1 cellular context compared by ENCODE assay signal in the genomic region with DNA sequence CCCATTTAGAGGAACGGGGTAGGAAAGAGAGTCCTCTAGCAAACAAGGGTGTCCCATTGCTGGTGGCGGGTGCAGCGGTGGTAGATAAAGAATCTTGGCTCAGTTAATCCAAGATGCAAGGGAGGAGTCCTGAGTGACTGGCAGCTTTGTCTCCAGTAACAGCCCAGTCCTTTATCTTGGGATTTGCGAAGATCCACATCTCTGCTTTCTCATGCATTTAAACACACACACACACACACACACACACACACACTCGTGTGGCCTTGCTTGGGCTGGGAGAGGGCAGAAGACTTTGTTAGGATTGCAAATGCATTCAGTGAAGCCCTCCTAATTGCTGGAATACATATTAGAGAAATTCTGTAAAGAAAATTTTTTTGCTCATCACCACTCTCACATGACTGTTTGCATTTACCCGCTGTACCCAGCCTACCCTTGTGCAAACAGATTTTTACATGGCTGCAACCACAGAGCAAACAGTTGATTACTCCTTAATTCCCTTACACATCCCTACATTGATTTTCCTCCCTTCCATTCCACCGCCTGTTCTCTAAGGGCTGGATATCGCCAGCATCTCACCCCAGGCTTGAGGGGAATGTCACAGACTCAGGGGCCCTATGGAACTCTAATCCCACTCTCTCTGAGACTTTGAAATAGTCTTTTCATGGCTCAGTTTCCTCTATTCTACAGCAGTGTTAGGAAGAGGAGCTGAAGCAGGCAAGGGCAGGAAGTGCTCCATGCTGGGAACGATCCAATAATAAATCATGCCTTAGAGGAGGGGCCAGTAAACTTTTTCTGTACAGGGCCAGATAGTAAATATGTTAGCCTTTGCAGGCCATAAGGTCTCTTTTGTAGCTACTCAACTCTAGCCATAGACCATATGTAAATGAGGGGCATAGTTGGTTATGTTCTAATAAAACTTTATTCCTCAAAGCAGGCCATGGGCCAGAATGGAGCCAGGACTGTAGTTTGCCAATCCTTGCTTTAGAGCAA.
TF ChIP-seq lines count a peak whose summit lies in the region.

No MANE protein-coding gene starts in this region.

TF ChIP-seq in K562, 482 proteins besides CTCF, POLR2A, EP300 and RAD21 (continues in another document):
- TF ChIP-seq XRCC3 (IDR thresholded peaks at IDR 0.05) (no peak), BMI1 (IDR thresholded peaks at IDR 0.05; ENCODE audit: low read length) (no peak), ZNF311 (CRISPR knock-in tag; IDR thresholded peaks at IDR 0.05) (no peak), ATF1 (CRISPR knock-in tag; IDR thresholded peaks at IDR 0.05) (no peak), ATF1 (tag; IDR thresholded peaks at IDR 0.05) (0 out of 2 replicates have a peak, but pooled peaks have one; percentile 30), KHSRP (IDR thresholded peaks at IDR 0.05) (no peak), SPI1 (IDR thresholded peaks at IDR 0.05; ENCODE audit: borderline replicate concordance, low read depth, low read length) (peak; percentile 47; the same call in 1 of the 2 replicates), SLC30A9 (CRISPR knock-in tag; IDR thresholded peaks at IDR 0.05) (no peak), SAFB (IDR thresholded peaks at IDR 0.05; ENCODE audit: borderline replicate concordance, low read depth, low read length) (no peak), MTA1 (IDR thresholded peaks at IDR 0.05; ENCODE audit: borderline replicate concordance) (peak; percentile 24; the same call in 1 of the 2 replicates), HDAC2 (IDR thresholded peaks at IDR 0.05) (0 out of 2 replicates have a peak, but pooled peaks have one; percentile 30), ZC3H8 (IDR thresholded peaks at IDR 0.05) (no peak), FOXK2 (conservative IDR thresholded peaks at IDR 0.05 in 1 of 2, IDR thresholded peaks at IDR 0.05 in 1 of 2; ENCODE audit: low read depth in 2 of 2) (0 out of 4 replicates have a peak, but pooled peaks of 1 of the 2 experiments have one; percentile 31), SOX6 (IDR thresholded peaks at IDR 0.05) (peak; percentile 21; the same call in 1 of the 2 replicates), FOSL1 (tag; conservative IDR thresholded peaks at IDR 0.05) (peak; percentile 51), RCOR1 (IDR thresholded peaks at IDR 0.05; ENCODE audit: borderline replicate concordance in 1 of 2, low read depth in 2 of 2, low read length in 2 of 2) (peak in 1 of 2 experiments; percentile 55; a peak in 2 of 4 replicates), ZNF12 (CRISPR knock-in tag; IDR thresholded peaks at IDR 0.05) (no peak), CBFA2T3 (IDR thresholded peaks at IDR 0.05) (no peak), KDM5B (IDR thresholded peaks at IDR 0.05; ENCODE audit: insufficient replicate concordance, low read depth, low read length) (no peak), U2AF1 (optimal IDR thresholded peaks at IDR 0.05; ENCODE audit: low read depth, low read length) (no peak), ZNF766 (CRISPR knock-in tag; conservative IDR thresholded peaks at IDR 0.05) (0 out of 2 replicates have a peak, but pooled peaks have one; percentile 16), ZNF263 (CRISPR knock-in tag; IDR thresholded peaks at IDR 0.05; ENCODE audit: borderline replicate concordance) (peak; percentile 31), DPF2 (IDR thresholded peaks at IDR 0.05) (peak; percentile 33; the same call in 1 of the 2 replicates), ZBTB1 (CRISPR knock-in tag; IDR thresholded peaks at IDR 0.05; ENCODE audit: borderline replicate concordance, low read depth) (no peak), TOE1 (IDR thresholded peaks at IDR 0.05; ENCODE audit: borderline replicate concordance) (0 out of 2 replicates have a peak, but pooled peaks have one; percentile 40), TOE1 (CRISPR knock-in tag; IDR thresholded peaks at IDR 0.05; ENCODE audit: borderline replicate concordance, low read depth) (no peak), NFIC (IDR thresholded peaks at IDR 0.05) (peak; percentile 71), MEIS2 (IDR thresholded peaks at IDR 0.05; ENCODE audit: partially characterized antibody) (peak; percentile 96)
- TF ChIP-seq, protein P1, sequence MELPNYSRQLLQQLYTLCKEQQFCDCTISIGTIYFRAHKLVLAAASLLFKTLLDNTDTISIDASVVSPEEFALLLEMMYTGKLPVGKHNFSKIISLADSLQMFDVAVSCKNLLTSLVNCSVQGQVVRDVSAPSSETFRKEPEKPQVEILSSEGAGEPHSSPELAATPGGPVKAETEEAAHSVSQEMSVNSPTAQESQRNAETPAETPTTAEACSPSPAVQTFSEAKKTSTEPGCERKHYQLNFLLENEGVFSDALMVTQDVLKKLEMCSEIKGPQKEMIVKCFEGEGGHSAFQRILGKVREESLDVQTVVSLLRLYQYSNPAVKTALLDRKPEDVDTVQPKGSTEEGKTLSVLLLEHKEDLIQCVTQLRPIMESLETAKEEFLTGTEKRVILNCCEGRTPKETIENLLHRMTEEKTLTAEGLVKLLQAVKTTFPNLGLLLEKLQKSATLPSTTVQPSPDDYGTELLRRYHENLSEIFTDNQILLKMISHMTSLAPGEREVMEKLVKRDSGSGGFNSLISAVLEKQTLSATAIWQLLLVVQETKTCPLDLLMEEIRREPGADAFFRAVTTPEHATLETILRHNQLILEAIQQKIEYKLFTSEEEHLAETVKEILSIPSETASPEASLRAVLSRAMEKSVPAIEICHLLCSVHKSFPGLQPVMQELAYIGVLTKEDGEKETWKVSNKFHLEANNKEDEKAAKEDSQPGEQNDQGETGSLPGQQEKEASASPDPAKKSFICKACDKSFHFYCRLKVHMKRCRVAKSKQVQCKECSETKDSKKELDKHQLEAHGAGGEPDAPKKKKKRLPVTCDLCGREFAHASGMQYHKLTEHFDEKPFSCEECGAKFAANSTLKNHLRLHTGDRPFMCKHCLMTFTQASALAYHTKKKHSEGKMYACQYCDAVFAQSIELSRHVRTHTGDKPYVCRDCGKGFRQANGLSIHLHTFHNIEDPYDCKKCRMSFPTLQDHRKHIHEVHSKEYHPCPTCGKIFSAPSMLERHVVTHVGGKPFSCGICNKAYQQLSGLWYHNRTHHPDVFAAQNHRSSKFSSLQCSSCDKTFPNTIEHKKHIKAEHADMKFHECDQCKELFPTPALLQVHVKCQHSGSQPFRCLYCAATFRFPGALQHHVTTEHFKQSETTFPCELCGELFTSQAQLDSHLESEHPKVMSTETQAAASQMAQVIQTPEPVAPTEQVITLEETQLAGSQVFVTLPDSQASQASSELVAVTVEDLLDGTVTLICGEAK (IDR thresholded peaks at IDR 0.05) = peak; percentile 95
- TF ChIP-seq, protein P1 (CRISPR knock-in tag; IDR thresholded peaks at IDR 0.05) = peak; percentile 89
- TF ChIP-seq, protein P2, sequence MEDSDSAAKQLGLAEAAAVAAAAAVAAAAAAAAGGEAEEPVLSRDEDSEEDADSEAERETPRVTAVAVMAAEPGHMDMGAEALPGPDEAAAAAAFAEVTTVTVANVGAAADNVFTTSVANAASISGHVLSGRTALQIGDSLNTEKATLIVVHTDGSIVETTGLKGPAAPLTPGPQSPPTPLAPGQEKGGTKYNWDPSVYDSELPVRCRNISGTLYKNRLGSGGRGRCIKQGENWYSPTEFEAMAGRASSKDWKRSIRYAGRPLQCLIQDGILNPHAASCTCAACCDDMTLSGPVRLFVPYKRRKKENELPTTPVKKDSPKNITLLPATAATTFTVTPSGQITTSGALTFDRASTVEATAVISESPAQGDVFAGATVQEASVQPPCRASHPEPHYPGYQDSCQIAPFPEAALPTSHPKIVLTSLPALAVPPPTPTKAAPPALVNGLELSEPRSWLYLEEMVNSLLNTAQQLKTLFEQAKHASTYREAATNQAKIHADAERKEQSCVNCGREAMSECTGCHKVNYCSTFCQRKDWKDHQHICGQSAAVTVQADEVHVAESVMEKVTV (CRISPR knock-in tag; IDR thresholded peaks at IDR 0.05) = 0 out of 2 replicates have a peak, but pooled peaks have one; percentile 9
- TF ChIP-seq, protein P3, sequence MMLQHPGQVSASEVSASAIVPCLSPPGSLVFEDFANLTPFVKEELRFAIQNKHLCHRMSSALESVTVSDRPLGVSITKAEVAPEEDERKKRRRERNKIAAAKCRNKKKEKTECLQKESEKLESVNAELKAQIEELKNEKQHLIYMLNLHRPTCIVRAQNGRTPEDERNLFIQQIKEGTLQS (IDR thresholded peaks at IDR 0.05) = no peak
- TF ChIP-seq, protein P3 (CRISPR knock-in tag; conservative IDR thresholded peaks at IDR 0.05) = no peak
- TF ChIP-seq, protein P4, sequence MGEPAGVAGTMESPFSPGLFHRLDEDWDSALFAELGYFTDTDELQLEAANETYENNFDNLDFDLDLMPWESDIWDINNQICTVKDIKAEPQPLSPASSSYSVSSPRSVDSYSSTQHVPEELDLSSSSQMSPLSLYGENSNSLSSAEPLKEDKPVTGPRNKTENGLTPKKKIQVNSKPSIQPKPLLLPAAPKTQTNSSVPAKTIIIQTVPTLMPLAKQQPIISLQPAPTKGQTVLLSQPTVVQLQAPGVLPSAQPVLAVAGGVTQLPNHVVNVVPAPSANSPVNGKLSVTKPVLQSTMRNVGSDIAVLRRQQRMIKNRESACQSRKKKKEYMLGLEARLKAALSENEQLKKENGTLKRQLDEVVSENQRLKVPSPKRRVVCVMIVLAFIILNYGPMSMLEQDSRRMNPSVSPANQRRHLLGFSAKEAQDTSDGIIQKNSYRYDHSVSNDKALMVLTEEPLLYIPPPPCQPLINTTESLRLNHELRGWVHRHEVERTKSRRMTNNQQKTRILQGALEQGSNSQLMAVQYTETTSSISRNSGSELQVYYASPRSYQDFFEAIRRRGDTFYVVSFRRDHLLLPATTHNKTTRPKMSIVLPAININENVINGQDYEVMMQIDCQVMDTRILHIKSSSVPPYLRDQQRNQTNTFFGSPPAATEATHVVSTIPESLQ (CRISPR knock-in tag; IDR thresholded peaks at IDR 0.05) = no peak
- TF ChIP-seq, protein P5, sequence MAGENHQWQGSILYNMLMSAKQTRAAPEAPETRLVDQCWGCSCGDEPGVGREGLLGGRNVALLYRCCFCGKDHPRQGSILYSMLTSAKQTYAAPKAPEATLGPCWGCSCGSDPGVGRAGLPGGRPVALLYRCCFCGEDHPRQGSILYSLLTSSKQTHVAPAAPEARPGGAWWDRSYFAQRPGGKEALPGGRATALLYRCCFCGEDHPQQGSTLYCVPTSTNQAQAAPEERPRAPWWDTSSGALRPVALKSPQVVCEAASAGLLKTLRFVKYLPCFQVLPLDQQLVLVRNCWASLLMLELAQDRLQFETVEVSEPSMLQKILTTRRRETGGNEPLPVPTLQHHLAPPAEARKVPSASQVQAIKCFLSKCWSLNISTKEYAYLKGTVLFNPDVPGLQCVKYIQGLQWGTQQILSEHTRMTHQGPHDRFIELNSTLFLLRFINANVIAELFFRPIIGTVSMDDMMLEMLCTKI (IDR thresholded peaks at IDR 0.05; ENCODE audit: partially characterized antibody) = no peak
- TF ChIP-seq, protein P6, sequence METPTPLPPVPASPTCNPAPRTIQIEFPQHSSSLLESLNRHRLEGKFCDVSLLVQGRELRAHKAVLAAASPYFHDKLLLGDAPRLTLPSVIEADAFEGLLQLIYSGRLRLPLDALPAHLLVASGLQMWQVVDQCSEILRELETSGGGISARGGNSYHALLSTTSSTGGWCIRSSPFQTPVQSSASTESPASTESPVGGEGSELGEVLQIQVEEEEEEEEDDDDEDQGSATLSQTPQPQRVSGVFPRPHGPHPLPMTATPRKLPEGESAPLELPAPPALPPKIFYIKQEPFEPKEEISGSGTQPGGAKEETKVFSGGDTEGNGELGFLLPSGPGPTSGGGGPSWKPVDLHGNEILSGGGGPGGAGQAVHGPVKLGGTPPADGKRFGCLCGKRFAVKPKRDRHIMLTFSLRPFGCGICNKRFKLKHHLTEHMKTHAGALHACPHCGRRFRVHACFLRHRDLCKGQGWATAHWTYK (CRISPR knock-in tag; IDR thresholded peaks at IDR 0.05) = peak; percentile 7; the same call in 1 of the 2 replicates
- TF ChIP-seq, protein P7, sequence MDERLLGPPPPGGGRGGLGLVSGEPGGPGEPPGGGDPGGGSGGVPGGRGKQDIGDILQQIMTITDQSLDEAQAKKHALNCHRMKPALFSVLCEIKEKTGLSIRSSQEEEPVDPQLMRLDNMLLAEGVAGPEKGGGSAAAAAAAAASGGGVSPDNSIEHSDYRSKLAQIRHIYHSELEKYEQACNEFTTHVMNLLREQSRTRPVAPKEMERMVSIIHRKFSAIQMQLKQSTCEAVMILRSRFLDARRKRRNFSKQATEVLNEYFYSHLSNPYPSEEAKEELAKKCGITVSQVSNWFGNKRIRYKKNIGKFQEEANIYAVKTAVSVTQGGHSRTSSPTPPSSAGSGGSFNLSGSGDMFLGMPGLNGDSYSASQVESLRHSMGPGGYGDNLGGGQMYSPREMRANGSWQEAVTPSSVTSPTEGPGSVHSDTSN (CRISPR knock-in tag; IDR thresholded peaks at IDR 0.05; ENCODE audit: low read depth) = 0 out of 2 replicates have a peak, but pooled peaks have one; percentile 24
- TF ChIP-seq, protein P7 (tag; conservative IDR thresholded peaks at IDR 0.05; ENCODE audit: low read depth) = peak; percentile 91
